19 cellular contexts compared by ENCODE assay signal in genomic region chr14:32354716-32355115, GRCh38. TPM values are rescaled to one million over a fixed set of nuclear protein-coding genes. Genes with fewer than 3 reads are reported as not detected.
DNase-seq lines count a peak whose midpoint lies in the region; ATAC-seq, FAIRE-seq and TF ChIP-seq lines count a peak whose summit lies in the region.
"Had no signal": no experiment of that assay in that cellular context is flagged by ENCODE, and none has a peak within 500 bp of the region (broad histone marks: within the 10 kb centered on the region; RNA-seq: fewer than 3 reads in every experiment).

No MANE protein-coding gene starts in this region.

- no peaks in the 10 kb centered on the region for H4K20me1 ChIP-seq in H1 (replicated peaks in 1 of 2; ENCODE audit: control insufficient read depth in 1 of 2, insufficient read depth in 2 of 2, low read length in 2 of 2)

- no peak for FAIRE-seq in H1 (lab: Jason Lieb, UNC)

- H2AFZ ChIP-seq in H1 (ENCODE audit: low read length): 0 out of 2 replicates have a peak overlapping the region, but pooled peaks have one; percentile 17

- no peak overlapping the region for H2BK20ac ChIP-seq in H1 (ENCODE audit: low read length)

- no peak overlapping the region for H3K14ac ChIP-seq in H1 (ENCODE audit: insufficient read length)

- no peak overlapping the region for H3K4me3 ChIP-seq in right atrium auricular region
- H3K4me3 ChIP-seq in H1 (ENCODE audit: extremely low read depth in 1 of 4, insufficient read depth in 2 of 4, low read depth in 3 of 4, low read length in 4 of 4): no peak overlapping the region
- no peak overlapping the region for H3K4me3 ChIP-seq in thyroid gland (replicated peaks in 1 of 3)
- H3K4me3 ChIP-seq: suprapubic skin had no signal

- H3K27me3 ChIP-seq in right atrium auricular region (no peaks in the 10 kb centered on the region), H1 (replicated peaks in 1 of 4; ENCODE audit: control insufficient read depth in 3 of 4, extremely low read depth in 1 of 4, insufficient read depth in 3 of 4, low read length in 3 of 4) (no peaks in the 10 kb centered on the region), thyroid gland (no peaks in the 10 kb centered on the region)
- H3K27me3 ChIP-seq: suprapubic skin had no signal

- no peaks in the 10 kb centered on the region for H3K36me3 ChIP-seq in right atrium auricular region
- no peaks in the 10 kb centered on the region for H3K36me3 ChIP-seq in H1 (ENCODE audit: control insufficient read depth in 2 of 4, insufficient read depth in 4 of 4, low read length in 3 of 4)
- H3K36me3 ChIP-seq in thyroid gland: no peaks in the 10 kb centered on the region
- H3K36me3 ChIP-seq: suprapubic skin had no signal

- H3K9me3 Mint-ChIP-seq in activated naive CD4-positive, alpha-beta T cell treated with anti-CD3 and anti-CD28 coated beads, Interleukin-2, amount 10 ng/mL, durations not matched to agents 7 days and 5 days: no peaks in the 10 kb centered on the region
- H3K9me3 Mint-ChIP-seq: T-helper 1 cell treated with Interleukin-12 subunit alpha and Interleukin-12 subunit beta and Interleukin-4 antibody, amounts not matched to agents 30 μg/mL and 1 μg/mL, for 36 hours had no signal

- no peaks in the 10 kb centered on the region for H3K4me1 ChIP-seq in right atrium auricular region
- H3K4me1 ChIP-seq in H1 (replicated peaks in 1 of 4; ENCODE audit: control insufficient read depth in 3 of 4, insufficient read depth in 4 of 4, low read length in 3 of 4): peaks cover 2 to 3% (median 3%) of the 10 kb centered on the region in 4 experiments; a peak in 1 of 7 replicates
- peaks cover 0 to 6% of the 10 kb centered on the region in 2 donors for H3K4me1 ChIP-seq in thyroid gland
- H3K4me1 ChIP-seq: suprapubic skin had no signal

- CTCF ChIA-PET in H1 (lab: Charles Lee; ENCODE audit: partially characterized antibody): no interaction called here
- CTCF ChIA-PET in activated naive CD4-positive, alpha-beta T cell treated with anti-CD3 and anti-CD28 coated beads, Interleukin-2, amount 10 ng/mL, durations not matched to agents 7 days and 5 days (lab: Charles Lee): no interaction called here

- no peak overlapping the region for H2AK5ac ChIP-seq in H1 (ENCODE audit: low read depth, low read length)

- TF ChIP-seq EP300 in H1 (IDR thresholded peaks at IDR 0.05; ENCODE audit: borderline replicate concordance in 1 of 2, low read depth in 2 of 2, low read length in 2 of 2): no peak

- TF ChIP-seq POLR2A in H1 (IDR thresholded peaks at IDR 0.05; ENCODE audit: control extremely low read depth in 1 of 2, low read depth in 2 of 2, low read length in 2 of 2): no peak
- no peak for TF ChIP-seq POLR2A in thyroid gland (IDR thresholded peaks at IDR 0.05)

- POLR2A ChIA-PET in H1 (lab: Charles Lee; ENCODE audit: partially characterized antibody): no interaction called here

- TF ChIP-seq RAD21 in H1 (IDR thresholded peaks at IDR 0.05 in 1 of 2, conservative IDR thresholded peaks at IDR 0.05 in 1 of 2; ENCODE audit: low read depth in 2 of 2, low read length in 2 of 2): no peak

- no peaks in the 10 kb centered on the region for H3K79me2 ChIP-seq in H1 (ENCODE audit: control insufficient read depth in 1 of 2, insufficient read depth in 2 of 2, low read length in 2 of 2)

- no peak overlapping the region for H4K5ac ChIP-seq in H1 (ENCODE audit: insufficient read length, low read depth, low read length)

- H3K9me3 ChIP-seq in right atrium auricular region: no peaks in the 10 kb centered on the region
- H3K9me3 ChIP-seq in H1 (ENCODE audit: insufficient read depth in 2 of 2, low read depth in 1 of 2, low read length in 1 of 2): no peaks in the 10 kb centered on the region
- H3K9me3 ChIP-seq in thyroid gland: no peaks in the 10 kb centered on the region
- H3K9me3 ChIP-seq: suprapubic skin had no signal

- H3K4me1 Mint-ChIP-seq in activated naive CD4-positive, alpha-beta T cell treated with anti-CD3 and anti-CD28 coated beads, Interleukin-2, amount 10 ng/mL, durations not matched to agents 7 days and 5 days: peaks cover 4% of the 10 kb centered on the region

- no peak overlapping the region for H2BK12ac ChIP-seq in H1 (ENCODE audit: low read depth, low read length)

- H4K91ac ChIP-seq in H1 (replicated peaks; ENCODE audit: insufficient read length, low read length): no peak overlapping the region

- H3K27ac Mint-ChIP-seq in activated naive CD4-positive, alpha-beta T cell treated with anti-CD3 and anti-CD28 coated beads, Interleukin-2, amount 10 ng/mL, durations not matched to agents 7 days and 5 days: no peak overlapping the region
- H3K27ac Mint-ChIP-seq: T-helper 1 cell treated with Interleukin-12 subunit alpha and Interleukin-12 subunit beta and Interleukin-4 antibody, amounts not matched to agents 30 μg/mL and 1 μg/mL, for 36 hours had no signal

- no peak overlapping the region for H3K27ac ChIP-seq in right atrium auricular region
- H3K27ac ChIP-seq in H1 (ENCODE audit: low read depth, low read length): no peak overlapping the region
- no peak overlapping the region for H3K27ac ChIP-seq in thyroid gland
- H3K27ac ChIP-seq: C4-2B, suprapubic skin had no signal

- no peak overlapping the region for H3K4ac ChIP-seq in H1 (replicated peaks; ENCODE audit: insufficient read length, low read depth, low read length)

- H2BK120ac ChIP-seq in H1 (replicated peaks; ENCODE audit: low read depth, low read length): no peak overlapping the region

- no peaks in the 10 kb centered on the region for H3K27me3 Mint-ChIP-seq in activated naive CD4-positive, alpha-beta T cell treated with anti-CD3 and anti-CD28 coated beads, Interleukin-2, amount 10 ng/mL, durations not matched to agents 7 days and 5 days

- no peak for TF ChIP-seq CTCF in right atrium auricular region (IDR thresholded peaks at IDR 0.05)
- TF ChIP-seq CTCF in H1 (IDR thresholded peaks at IDR 0.05; ENCODE audit: control extremely low read depth in 1 of 3, insufficient read depth in 1 of 3, low read depth in 1 of 3, low read length in 3 of 3): no peak
- no peak for TF ChIP-seq CTCF in thyroid gland (IDR thresholded peaks at IDR 0.05)

- H3K23ac ChIP-seq in H1 (ENCODE audit: insufficient read length): no peak overlapping the region

- 85% methylated on average over 3 of the region's 3 CpGs; no CpG with 5 or more reads in 1 of the 2 experiments for WGBS in H1 (ENCODE audit: extremely low coverage in 1 of 2, insufficient coverage in 1 of 2, insufficient read length in 1 of 2, insufficient replicate concordance in 2 of 2, low coverage in 1 of 2, low lambda C conversion rate in 2 of 2, missing lambda C conversion rate in 1 of 2), 2 experiments
- 50 to 57% methylated on average over 3 of the region's 3 CpGs for WGBS in thyroid gland, 2 donors

- H3K56ac ChIP-seq in H1 (replicated peaks; ENCODE audit: insufficient read length, low read depth, low read length): no peak overlapping the region

- no peak overlapping the region for H3K4me2 ChIP-seq in H1 (ENCODE audit: insufficient read depth in 1 of 2, low read depth in 2 of 2, low read length in 2 of 2)

- no peaks in the 10 kb centered on the region for H3K36me3 Mint-ChIP-seq in activated naive CD4-positive, alpha-beta T cell treated with anti-CD3 and anti-CD28 coated beads, Interleukin-2, amount 10 ng/mL, durations not matched to agents 7 days and 5 days

- DNase-seq in Right ventricle myocardium inferior (ENCODE audit: missing footprints): no peak
- no peak for DNase-seq in right atrium auricular region (ENCODE audit: low spot score)
- peak; percentile 56 to 78 for DNase-seq in NCI-H524 (lab: John Stamatoyannopoulos, UW)
- no peak for DNase-seq in H1 (ENCODE audit: low read depth in 1 of 2, low spot score in 2 of 2)
- DNase-seq in thyroid gland: peak; percentile 47 to 72
- DNase-seq in activated naive CD4-positive, alpha-beta T cell treated with anti-CD3 and anti-CD28 coated beads, Interleukin-2, amount 10 ng/mL, durations not matched to agents 7 days and 5 days: no peak
- DNase-seq in effector CD8-positive, alpha-beta T cell (lab: John Stamatoyannopoulos, UW): no peak
- DNase-seq: ACHN; activated CD4-positive, alpha-beta T cell treated with anti-CD3 and anti-CD28 coated beads, Interleukin-2, amount 50 U/mL, for 4 hours; anterior cingulate cortex; DMS153; head of caudate nucleus; KG1; occipital lobe; stimulated activated CD4-positive, alpha-beta T cell treated with anti-CD3 and anti-CD28 coated beads, Interleukin-15, amount 100 ng/mL, for 24 hours had no signal

- H3K4me3 Mint-ChIP-seq in activated naive CD4-positive, alpha-beta T cell treated with anti-CD3 and anti-CD28 coated beads, Interleukin-2, amount 10 ng/mL, durations not matched to agents 7 days and 5 days: no peak overlapping the region
- H3K4me3 Mint-ChIP-seq: T-helper 1 cell treated with Interleukin-12 subunit alpha and Interleukin-12 subunit beta and Interleukin-4 antibody, amounts not matched to agents 30 μg/mL and 1 μg/mL, for 36 hours had no signal

- no peak overlapping the region for H3K9ac ChIP-seq in H1 (replicated peaks in 1 of 4; ENCODE audit: extremely low read depth in 1 of 4, low read depth in 3 of 4, low read length in 3 of 4)

- no peak overlapping the region for H2BK15ac ChIP-seq in H1 (ENCODE audit: low read length)

- no peak overlapping the region for H3K18ac ChIP-seq in H1 (ENCODE audit: extremely low read depth, low read length)

- no peak overlapping the region for H2BK5ac ChIP-seq in H1 (ENCODE audit: low read depth, low read length)

- no peaks in the 10 kb centered on the region; the same call in 1 of the 2 replicates for H3K23me2 ChIP-seq in H1 (ENCODE audit: low read depth, low read length)

- intact Hi-C loops in Right ventricle myocardium inferior (cut with DNase I) (no loop called here), thyroid gland (cut with DNase I) (no loop called here)

- no peak overlapping the region for H4K8ac ChIP-seq in H1 (ENCODE audit: extremely low read depth, insufficient read depth, low read length)

- ATAC-seq in Right ventricle myocardium inferior: peak; percentile 44
- no peak for ATAC-seq in GM18909 (IDR thresholded peaks at IDR 0.05; ENCODE audit: poor library complexity, unreplicated experiment)

- no peaks in the 10 kb centered on the region for H3K79me1 ChIP-seq in H1 (ENCODE audit: low read depth, low read length)

TF ChIP-seq in H1, 55 proteins besides CTCF, POLR2A, EP300 and RAD21:
- TF ChIP-seq ZNF274 (IDR thresholded peaks at IDR 0.05; ENCODE audit: borderline replicate concordance, extremely low read depth, low read length): no peak

RNA-seq across cellular contexts. Expression of gene AKAP6, which starts 25.6 kb away (rescaled TPM):
- total RNA-seq in Right ventricle myocardium inferior (160 TPM), right atrium auricular region (100 to 1,000 TPM; 112 to 117 TPM), thyroid gland (10 to 100 TPM; 13.0 to 34.5 (median 22.7) TPM)
- total RNA-seq in H1 (2021; fragmentation: NEBNext Ultra II Directional; extraction: Animal tissue kit (Norgen Biotek cat#: 25700)): 0.61 and 0.89 TPM in 2 replicates
- polyA plus RNA-seq in H1 (2011; rRNA removed): 0.05 and 0.09 TPM in 2 replicates
- 0.09 TPM for polyA plus RNA-seq in H1 (2011; cell fraction: cytosol; rRNA removed)
- polyA plus RNA-seq in H1 (2011; cell fraction: nucleus; rRNA removed): 0.60 TPM
- 0.10 to 0.66 TPM (median 0.31 TPM) in 4 replicates for polyA plus RNA-seq in H1 (2012, experiment 1 of 2)
- polyA plus RNA-seq in H1 (2012, experiment 2 of 2): not detected
- polyA plus RNA-seq in H1 (2013, experiment 1 of 2): 0.24 TPM
- polyA plus RNA-seq in H1 (2013, experiment 2 of 2): 0.17 TPM
- 2.6 and 5.2 TPM in 2 replicates for polyA minus RNA-seq in H1 (2011; rRNA and poly(A)+ RNA removed)
- 0.59 TPM for polyA minus RNA-seq in H1 (2011; cell fraction: cytosol; rRNA and poly(A)+ RNA removed)
- polyA minus RNA-seq in H1 (2011; cell fraction: nucleus; rRNA and poly(A)+ RNA removed): 3.5 TPM

Comparison
In these comparisons a context has a peak if more than half of its experiments do, and no peak if none do; other contexts are left out.
1. DNase-seq: peak in NCI-H524 (2 of 2) and thyroid gland (2 of 2); none in Right ventricle myocardium inferior (single experiment), right atrium auricular region (single experiment), H1 (0 of 2), activated naive CD4-positive, alpha-beta T cell treated with anti-CD3 and anti-CD28 coated beads, Interleukin-2, amount 10 ng/mL, durations not matched to agents 7 days and 5 days (single experiment) and effector CD8-positive, alpha-beta T cell (single experiment).